ENCODE assay signal across 15 cellular contexts in genomic region chr19:55372316-55373081, GRCh38. TPM values are rescaled to one million over a fixed set of nuclear protein-coding genes. Genes with fewer than 3 reads are reported as not detected.
DNase-seq lines count a peak whose midpoint lies in the region; ATAC-seq and TF ChIP-seq lines count a peak whose summit lies in the region.
"Had no signal": no experiment of that assay in that cellular context is flagged by ENCODE, and none has a peak within 500 bp of the region (broad histone marks: within the 10 kb centered on the region; RNA-seq: fewer than 3 reads in every experiment).

No MANE protein-coding gene starts in this region.

- peaks cover 35% of the 10 kb centered on the region for H3K4me1 Mint-ChIP-seq in Caco-2 (ENCODE audit: low read depth, unreplicated experiment)
- H3K4me1 Mint-ChIP-seq in activated naive CD8-positive, alpha-beta T cell treated with anti-CD3 and anti-CD28 coated beads for 36 hours: peaks cover 13% of the 10 kb centered on the region

- intact Hi-C loops in Caco-2 (cut with micrococcal nuclease; ENCODE audit: unreplicated experiment): no loop called here

- H3K4me2 ChIP-seq in mesenchymal stem cell (ENCODE audit: low read length, poor library complexity, severe bottlenecking): no peak overlapping the region

- no peaks in the 10 kb centered on the region for H3K36me3 ChIP-seq in Caco-2 (ENCODE audit: control insufficient read depth, insufficient read depth, low read length)
- peaks cover 0 to 12% of the 10 kb centered on the region in 2 experiments for H3K36me3 ChIP-seq in mesenchymal stem cell (ENCODE audit: control insufficient read depth in 1 of 2, insufficient read depth in 2 of 2, low read depth in 1 of 2, low read length in 2 of 2)
- H3K36me3 ChIP-seq: adrenal gland, prostate gland had no signal

- H3K9me3 ChIP-seq in Caco-2 (no peaks in the 10 kb centered on the region), mesenchymal stem cell (ENCODE audit: control insufficient read depth, low read length) (no peaks in the 10 kb centered on the region)
- H3K9me3 ChIP-seq: adrenal gland, prostate gland had no signal

- H3K27me3 ChIP-seq in Caco-2 (replicated peaks; ENCODE audit: control insufficient read depth, insufficient read depth, low read length) (no peaks in the 10 kb centered on the region; the same call in none of the 2 replicates), mesenchymal stem cell (ENCODE audit: control insufficient read depth in 1 of 2, insufficient read depth in 1 of 2, low read length in 2 of 2) (peaks cover 0 to 16% of the 10 kb centered on the region in 2 experiments)

- peak overlapping the region; percentile 16 for H2AK5ac ChIP-seq in mesenchymal stem cell (ENCODE audit: low read length, severe bottlenecking)

- H4K8ac ChIP-seq in mesenchymal stem cell (ENCODE audit: low read length): peak overlapping the region; percentile 54

- H3K27me3 Mint-ChIP-seq in Caco-2 (ENCODE audit: insufficient read depth, unreplicated experiment): peaks cover 7% of the 10 kb centered on the region
- peaks cover 76% of the 10 kb centered on the region for H3K27me3 Mint-ChIP-seq in activated naive CD8-positive, alpha-beta T cell treated with anti-CD3 and anti-CD28 coated beads for 36 hours

- peak overlapping the region in 1 of 2 experiments; percentile 79 for H2BK12ac ChIP-seq in mesenchymal stem cell (ENCODE audit: low read length in 2 of 2)

- no peak overlapping the region for H3K9ac ChIP-seq in mesenchymal stem cell (ENCODE audit: low read length)

- POLR2A ChIA-PET in Caco-2 (lab: Charles Lee): interaction anchor here (0.8 kb wide), 2 partner anchors 11 to 86 kb away, joined by 4 to 10 read pairs; partner anchors contain the start of gene TMEM238

- ATAC-seq in GM21423 (IDR thresholded peaks at IDR 0.05; ENCODE audit: unreplicated experiment) (no peak), HG02870 (IDR thresholded peaks at IDR 0.05; ENCODE audit: unreplicated experiment) (no peak)

- H3K36me3 Mint-ChIP-seq in Caco-2 (ENCODE audit: insufficient read depth, unreplicated experiment): peaks cover 38% of the 10 kb centered on the region
- no peaks in the 10 kb centered on the region for H3K36me3 Mint-ChIP-seq in activated naive CD8-positive, alpha-beta T cell treated with anti-CD3 and anti-CD28 coated beads for 36 hours

- CTCF ChIA-PET in Caco-2 (lab: Charles Lee): no interaction called here

- peaks cover 43% of the 10 kb centered on the region for H3K4me1 ChIP-seq in Caco-2
- H3K4me1 ChIP-seq in mesenchymal stem cell (ENCODE audit: control insufficient read depth, insufficient read depth, low read depth, low read length): peaks cover 68% of the 10 kb centered on the region

- peak overlapping the region; percentile 93 for H3K27ac ChIP-seq in mesenchymal stem cell (ENCODE audit: low read length, poor library complexity, severe bottlenecking)
- H3K27ac ChIP-seq: adrenal gland, prostate gland had no signal

- peak overlapping the region in 1 of 2 experiments; percentile 48 for H3K14ac ChIP-seq in mesenchymal stem cell (ENCODE audit: low read length in 2 of 2)

- H2BK120ac ChIP-seq in mesenchymal stem cell (ENCODE audit: low read depth, low read length): no peak overlapping the region

- peak overlapping the region; percentile 92 for H2BK15ac ChIP-seq in mesenchymal stem cell (ENCODE audit: low read depth, poor library complexity, severe bottlenecking)

- H3K4me3 ChIP-seq in Caco-2 (ENCODE audit: low read depth, low read length): no peak overlapping the region
- H3K4me3 ChIP-seq in mesenchymal stem cell (ENCODE audit: insufficient read depth in 1 of 2, low read depth in 1 of 2, low read length in 2 of 2): no peak overlapping the region
- H3K4me3 ChIP-seq: adrenal gland, prostate gland had no signal

- H3K18ac ChIP-seq in mesenchymal stem cell (ENCODE audit: low read depth in 1 of 2, low read length in 2 of 2): peak overlapping the region in 1 of 2 experiments; percentile 34

- no TSS peak for BruUV-seq in Caco-2 (replicated peaks; lab: Mats Ljungman, UMichigan)

- H3K23ac ChIP-seq in mesenchymal stem cell (ENCODE audit: low read length in 2 of 2): no peak overlapping the region

- WGBS in mesenchymal stem cell: 47% methylated on average over 19 of the region's 24 CpGs

- peak overlapping the region in 1 of 2 experiments; percentile 43 for H3K4ac ChIP-seq in mesenchymal stem cell (ENCODE audit: low read depth in 1 of 2, low read length in 2 of 2)

- no peak overlapping the region for H3K4me3 Mint-ChIP-seq in Caco-2 (ENCODE audit: unreplicated experiment)
- H3K4me3 Mint-ChIP-seq in activated naive CD8-positive, alpha-beta T cell treated with anti-CD3 and anti-CD28 coated beads for 36 hours: no peak overlapping the region
- H3K4me3 Mint-ChIP-seq: activated CD4-positive, alpha-beta T cell treated with anti-CD3 and anti-CD28 coated beads, Interleukin-2, amount 10 ng/mL, durations not matched to agents 7 days and 5 days had no signal

- H3K9me3 Mint-ChIP-seq in Caco-2 (ENCODE audit: unreplicated experiment): no peaks in the 10 kb centered on the region
- H3K9me3 Mint-ChIP-seq in activated naive CD8-positive, alpha-beta T cell treated with anti-CD3 and anti-CD28 coated beads for 36 hours: no peaks in the 10 kb centered on the region
- H3K9me3 Mint-ChIP-seq: activated CD4-positive, alpha-beta T cell treated with anti-CD3 and anti-CD28 coated beads, Interleukin-2, amount 10 ng/mL, durations not matched to agents 7 days and 5 days had no signal

- H4K91ac ChIP-seq in mesenchymal stem cell (ENCODE audit: low read length): peak overlapping the region; percentile 19

- H3K27ac Mint-ChIP-seq in Caco-2 (ENCODE audit: unreplicated experiment): peak overlapping the region; percentile 7
- H3K27ac Mint-ChIP-seq in activated naive CD8-positive, alpha-beta T cell treated with anti-CD3 and anti-CD28 coated beads for 36 hours: no peak overlapping the region
- H3K27ac Mint-ChIP-seq: activated CD4-positive, alpha-beta T cell treated with anti-CD3 and anti-CD28 coated beads, Interleukin-2, amount 10 ng/mL, durations not matched to agents 7 days and 5 days had no signal

- TF ChIP-seq CTCF in Caco-2 (IDR thresholded peaks at IDR 0.05; ENCODE audit: insufficient read depth in 1 of 2, low read depth in 1 of 2, low read length in 1 of 2, severe bottlenecking in 1 of 2, unreplicated experiment in 1 of 2): no peak

- peaks cover 3% of the 10 kb centered on the region for H3K79me1 ChIP-seq in mesenchymal stem cell (replicated peaks; ENCODE audit: low read length, poor library complexity, severe bottlenecking)

- no peak overlapping the region for H2AFZ ChIP-seq in mesenchymal stem cell (ENCODE audit: low read depth, low read length)

- peak overlapping the region; percentile 92 for H2BK5ac ChIP-seq in mesenchymal stem cell (ENCODE audit: low read depth, low read length, poor library complexity, severe bottlenecking)

- peak; percentile 34 to 62 for DNase-seq in Caco-2
- DNase-seq in HT1080 (ENCODE audit: low read depth): peak; percentile 76
- peak; percentile 66 for DNase-seq in activated naive CD8-positive, alpha-beta T cell treated with anti-CD3 and anti-CD28 coated beads for 36 hours
- peak; percentile 79 for DNase-seq in mesenchymal stem cell
- no peak for DNase-seq in LoVo (ENCODE audit: low spot score)
- no peak for DNase-seq in cerebellum (ENCODE audit: low spot score)
- DNase-seq: activated CD4-positive, alpha-beta T cell treated with anti-CD3 and anti-CD28 coated beads, Interleukin-2, amount 10 ng/mL, durations not matched to agents 7 days and 5 days; adrenal gland; mammary epithelial cell; NCI-H1092 treated with DMSO at 0.1 percent for 48 hours; NCI-H526 treated with DMSO at 0.1 percent for 48 hours; stimulated activated CD4-positive, alpha-beta T cell treated with anti-CD3 and anti-CD28 coated beads, Interleukin-4, amount 100 ng/mL, for 1 hour had no signal

RNA-seq across cellular contexts. Expression of gene IL11, which starts 2.2 kb away (rescaled TPM):
- 0.70 and 1.1 TPM in 2 replicates for total RNA-seq in Caco-2 (2022)
- 52.7 and 56.0 TPM in 2 replicates for total RNA-seq in HT1080 (2014; rRNA removed; shearing (Covaris generic))
- 34.5 and 41.4 TPM in 2 replicates for polyA plus RNA-seq in HT1080 (2015; cell fraction: cytosol; rRNA removed)
- polyA plus RNA-seq in HT1080 (2015; cell fraction: nucleus; rRNA removed): 28.4 and 32.7 TPM in 2 replicates
- not detected for total RNA-seq in activated naive CD8-positive, alpha-beta T cell treated with anti-CD3 and anti-CD28 coated beads for 36 hours
- 6.4 TPM for polyA plus RNA-seq in mesenchymal stem cell (2013, experiment 1 of 2)
- 6.1 TPM for polyA plus RNA-seq in mesenchymal stem cell (2013, experiment 2 of 2)
- 0.27 TPM for total RNA-seq in cerebellum

RNA-seq across cellular contexts. Expression of gene TMEM190, which starts 4.1 kb away (rescaled TPM):
- total RNA-seq in Caco-2 (2022) (not detected in 2 replicates), cerebellum (not detected)
- total RNA-seq in HT1080 (2014; rRNA removed; shearing (Covaris generic)): not detected in 2 replicates
- not detected in 2 replicates for polyA plus RNA-seq in HT1080 (2015; cell fraction: cytosol; rRNA removed)
- polyA plus RNA-seq in HT1080 (2015; cell fraction: nucleus; rRNA removed): 1.5 and 3.4 TPM in 2 replicates
- total RNA-seq in activated naive CD8-positive, alpha-beta T cell treated with anti-CD3 and anti-CD28 coated beads for 36 hours: not detected
- polyA plus RNA-seq in mesenchymal stem cell (2013, experiment 1 of 2): 0.26 TPM
- 0.08 TPM for polyA plus RNA-seq in mesenchymal stem cell (2013, experiment 2 of 2)
- total RNA-seq: activated CD4-positive, alpha-beta T cell treated with anti-CD3 and anti-CD28 coated beads, Interleukin-2, amount 10 ng/mL, durations not matched to agents 7 days and 5 days; prostate gland had no signal
- polyA plus RNA-seq: mammary epithelial cell had no signal

RNA-seq across cellular contexts. Expression of gene GARIN5B, which starts 9.4 kb away (rescaled TPM):
- total RNA-seq in Caco-2 (2022): not detected in 2 replicates
- total RNA-seq in HT1080 (2014; rRNA removed; shearing (Covaris generic)): not detected in 2 replicates
- polyA plus RNA-seq in HT1080 (2015; cell fraction: cytosol; rRNA removed): not detected in 2 replicates
- not detected in 2 replicates for polyA plus RNA-seq in HT1080 (2015; cell fraction: nucleus; rRNA removed)
- not detected for total RNA-seq in activated naive CD8-positive, alpha-beta T cell treated with anti-CD3 and anti-CD28 coated beads for 36 hours
- polyA plus RNA-seq in mesenchymal stem cell (2013, experiment 1 of 2): not detected
- not detected for polyA plus RNA-seq in mesenchymal stem cell (2013, experiment 2 of 2)
- total RNA-seq in cerebellum: not detected
- total RNA-seq: activated CD4-positive, alpha-beta T cell treated with anti-CD3 and anti-CD28 coated beads, Interleukin-2, amount 10 ng/mL, durations not matched to agents 7 days and 5 days; adrenal gland; mammary epithelial cell had no signal
- polyA plus RNA-seq: adrenal gland, mammary epithelial cell had no signal

RNA-seq across cellular contexts. Expression of gene TMEM238, which starts 11.6 kb away (rescaled TPM):
- 18.1 and 22.7 TPM in 2 replicates for total RNA-seq in Caco-2 (2022)
- total RNA-seq in HT1080 (2014; rRNA removed; shearing (Covaris generic)): 1.1 and 1.3 TPM in 2 replicates
- polyA plus RNA-seq in HT1080 (2015; cell fraction: cytosol; rRNA removed): not detected in 2 replicates
- not detected in 2 replicates for polyA plus RNA-seq in HT1080 (2015; cell fraction: nucleus; rRNA removed)
- total RNA-seq in activated naive CD8-positive, alpha-beta T cell treated with anti-CD3 and anti-CD28 coated beads for 36 hours: 10 to 100 TPM; 10.1 to 10.8 TPM
- polyA plus RNA-seq in mesenchymal stem cell (2013, experiment 1 of 2): 0.18 TPM
- polyA plus RNA-seq in mesenchymal stem cell (2013, experiment 2 of 2): 0.10 TPM
- 0.27 TPM for total RNA-seq in cerebellum

RNA-seq across cellular contexts. Expression of gene RPL28, which starts 13.2 kb away (rescaled TPM):
- 2,048 and 2,146 TPM in 2 replicates for total RNA-seq in Caco-2 (2022)
- 733 and 1,703 TPM in 2 replicates for total RNA-seq in HT1080 (2014; rRNA removed; shearing (Covaris generic))
- polyA plus RNA-seq in HT1080 (2015; cell fraction: cytosol; rRNA removed): 1,672 and 3,217 TPM in 2 replicates
- 715 and 767 TPM in 2 replicates for polyA plus RNA-seq in HT1080 (2015; cell fraction: nucleus; rRNA removed)
- 1,000 to 10,000 TPM; 2,585 to 2,613 TPM for total RNA-seq in activated naive CD8-positive, alpha-beta T cell treated with anti-CD3 and anti-CD28 coated beads for 36 hours
- 3,020 TPM for polyA plus RNA-seq in mesenchymal stem cell (2013, experiment 1 of 2)
- 2,919 TPM for polyA plus RNA-seq in mesenchymal stem cell (2013, experiment 2 of 2)
- total RNA-seq in cerebellum: 105 TPM

Comparison
In these comparisons a context has a peak if more than half of its experiments do, and no peak if none do; other contexts are left out.
1. DNase-seq: peak in Caco-2 (2 of 2), HT1080 (single experiment), activated naive CD8-positive, alpha-beta T cell treated with anti-CD3 and anti-CD28 coated beads for 36 hours (single experiment) and mesenchymal stem cell (single experiment); none in LoVo (single experiment) and cerebellum (single experiment).
2. RNA of gene IL11, which starts 2.2 kb away (total RNA-seq): 52.7 to 56.0 TPM in HT1080; 0.70 to 1.1 TPM in Caco-2, 0.27 TPM in cerebellum (single experiment) and not detected in activated naive CD8-positive, alpha-beta T cell treated with anti-CD3 and anti-CD28 coated beads for 36 hours; every median in the first group is over 10 times any median in the second.